Comparison of ENCODE assay signal across 20 cellular contexts in the genomic region with DNA sequence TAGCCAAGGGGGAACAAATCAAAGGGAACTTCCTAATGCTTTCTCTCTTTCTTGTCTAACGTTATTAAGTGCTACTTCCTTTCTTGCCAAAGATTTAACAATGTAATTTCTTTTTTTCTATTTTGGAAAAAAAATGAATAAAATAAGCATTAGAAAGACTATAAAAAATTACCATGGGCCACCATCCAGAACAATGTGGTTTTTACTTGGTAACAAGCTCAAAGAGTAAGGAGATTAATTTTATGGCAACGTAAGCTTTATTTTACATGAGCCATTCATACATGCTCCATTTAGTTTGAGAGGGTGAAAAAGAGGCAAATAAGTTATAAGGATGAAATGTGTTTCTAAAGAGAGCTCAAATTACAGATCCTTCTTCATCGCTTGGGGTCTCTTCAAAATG. TPM values are rescaled to one million over a fixed set of nuclear protein-coding genes. Genes with fewer than 3 reads are reported as not detected.
A peak's percentile ranks its signal among the peaks of the same experiment; 100 is the strongest.
DNase-seq lines count a peak whose midpoint lies in the region; ATAC-seq, FAIRE-seq and TF ChIP-seq lines count a peak whose summit lies in the region.
"Had no signal": no experiment of that assay in that cellular context is flagged by ENCODE, and none has a peak within 500 bp of the region (broad histone marks: within the 10 kb centered on the region; RNA-seq: fewer than 3 reads in every experiment).

No MANE protein-coding gene starts in this region.

- H3K4me1 ChIP-seq in astrocyte (ENCODE audit: insufficient read depth, low read length): no peaks in the 10 kb centered on the region
- H3K4me1 ChIP-seq in breast epithelium: no peaks in the 10 kb centered on the region
- H3K4me1 ChIP-seq: BE2C had no signal

- no peak for FAIRE-seq in astrocyte (lab: Jason Lieb, UNC)
- FAIRE-seq: A549, GM12878 had no signal

- H3K27me3 ChIP-seq in astrocyte (ENCODE audit: insufficient read depth, low read length) (no peaks in the 10 kb centered on the region), breast epithelium (no peaks in the 10 kb centered on the region)
- H3K27me3 ChIP-seq: BE2C had no signal

- H3K27ac ChIP-seq in astrocyte (ENCODE audit: low read depth, low read length) (no peak overlapping the region), breast epithelium (no peak overlapping the region)
- H3K27ac ChIP-seq: A549 had no signal

- no peak for DNase-seq in activated T-cell treated with anti-CD3 and anti-CD28 coated beads, Interleukin-2, amount 50 U/mL, for 24 hours
- no peak for DNase-seq in activated T-cell treated with anti-CD3 and anti-CD28 coated beads, Interleukin-2, amount 50 U/mL, for 72 hours
- DNase-seq in astrocyte (ENCODE audit: low read depth): peak; percentile 73
- DNase-seq in fibroblast of the aortic adventitia (ENCODE audit: low read depth): peak; percentile 44
- no peak for DNase-seq in breast epithelium (ENCODE audit: low spot score in 2 of 2)
- DNase-seq in mesenteric fat pad (ENCODE audit: low spot score): no peak
- no peak for DNase-seq in superior temporal gyrus (ENCODE audit: extremely low spot score)
- DNase-seq: BE2C; H7; Karpas-422; MV-4-11; NCI-H1694; NCI-H226; NCI-H510A treated with DMSO at 0.1 percent for 48 hours; NCI-H774; NK-92 treated with Interleukin-12 subunit alpha and Interleukin-12 subunit beta, amount 100 ng/mL, for 24 hours; SIG-M5 had no signal

- no peaks in the 10 kb centered on the region for H3K9me3 Mint-ChIP-seq in activated T-cell treated with anti-CD3 and anti-CD28 coated beads, Interleukin-2, amount 50 U/mL, for 24 hours
- H3K9me3 Mint-ChIP-seq in activated T-cell treated with anti-CD3 and anti-CD28 coated beads, Interleukin-2, amount 50 U/mL, for 72 hours: no peaks in the 10 kb centered on the region
- H3K9me3 Mint-ChIP-seq in astrocyte (ENCODE audit: unreplicated experiment): peaks cover 3% of the 10 kb centered on the region

- H3K27ac Mint-ChIP-seq in activated T-cell treated with anti-CD3 and anti-CD28 coated beads, Interleukin-2, amount 50 U/mL, for 24 hours: peak overlapping the region; percentile 48
- no peak overlapping the region for H3K27ac Mint-ChIP-seq in activated T-cell treated with anti-CD3 and anti-CD28 coated beads, Interleukin-2, amount 50 U/mL, for 72 hours
- H3K27ac Mint-ChIP-seq in astrocyte (ENCODE audit: unreplicated experiment): no peak overlapping the region

- intact Hi-C loops in breast epithelium (cut with DNase I; ENCODE audit: low total_unique reads): loop anchor here (10.0 kb wide), 1 partner anchor 286 kb away; no protein-coding TSS in a partner anchor

- no peak overlapping the region for H2AFZ ChIP-seq in astrocyte (ENCODE audit: low read depth, low read length)

- H3K4me3 ChIP-seq in astrocyte (ENCODE audit: insufficient read depth, low read depth, low read length) (no peak overlapping the region), fibroblast of the aortic adventitia (ENCODE audit: low read depth, low read length) (no peak overlapping the region), breast epithelium (no peak overlapping the region)
- H3K4me3 ChIP-seq: A549, GM12878 had no signal

- H3K9ac ChIP-seq in astrocyte (ENCODE audit: low read length): no peak overlapping the region

- H3K36me3 ChIP-seq in astrocyte (ENCODE audit: insufficient read depth, low read length) (peaks cover 5% of the 10 kb centered on the region), breast epithelium (no peaks in the 10 kb centered on the region)
- H3K36me3 ChIP-seq: BE2C had no signal

- peaks cover 14% of the 10 kb centered on the region for H3K4me1 Mint-ChIP-seq in activated T-cell treated with anti-CD3 and anti-CD28 coated beads, Interleukin-2, amount 50 U/mL, for 24 hours (ENCODE audit: low read depth)
- H3K4me1 Mint-ChIP-seq in activated T-cell treated with anti-CD3 and anti-CD28 coated beads, Interleukin-2, amount 50 U/mL, for 72 hours (ENCODE audit: low read depth): peaks cover 31% of the 10 kb centered on the region
- peaks cover 18% of the 10 kb centered on the region for H3K4me1 Mint-ChIP-seq in astrocyte (ENCODE audit: low read depth, unreplicated experiment)

- H4K20me1 ChIP-seq in astrocyte (ENCODE audit: insufficient read depth, low read length): no peaks in the 10 kb centered on the region

- no peaks in the 10 kb centered on the region for H3K27me3 Mint-ChIP-seq in activated T-cell treated with anti-CD3 and anti-CD28 coated beads, Interleukin-2, amount 50 U/mL, for 24 hours
- H3K27me3 Mint-ChIP-seq in activated T-cell treated with anti-CD3 and anti-CD28 coated beads, Interleukin-2, amount 50 U/mL, for 72 hours (ENCODE audit: low read depth): no peaks in the 10 kb centered on the region
- no peaks in the 10 kb centered on the region for H3K27me3 Mint-ChIP-seq in astrocyte (ENCODE audit: low read depth, unreplicated experiment)

- ATAC-seq in activated T-cell treated with anti-CD3 and anti-CD28 coated beads, Interleukin-2, amount 50 U/mL, for 72 hours (replicated peaks in 1 of 2): no peak
- ATAC-seq: A549, GM12878, Panc1 had no signal

- no peak for TF ChIP-seq CTCF in astrocyte (IDR thresholded peaks at IDR 0.05; ENCODE audit: insufficient read depth, low read depth, low read length)
- TF ChIP-seq CTCF in fibroblast of the aortic adventitia (IDR thresholded peaks at IDR 0.05; ENCODE audit: insufficient read depth, low read length): no peak
- TF ChIP-seq CTCF in breast epithelium (IDR thresholded peaks at IDR 0.05): no peak

- H3K4me3 Mint-ChIP-seq in activated T-cell treated with anti-CD3 and anti-CD28 coated beads, Interleukin-2, amount 50 U/mL, for 24 hours: no peak overlapping the region
- no peak overlapping the region for H3K4me3 Mint-ChIP-seq in activated T-cell treated with anti-CD3 and anti-CD28 coated beads, Interleukin-2, amount 50 U/mL, for 72 hours
- H3K4me3 Mint-ChIP-seq in astrocyte (ENCODE audit: unreplicated experiment): no peak overlapping the region

- H3K4me2 ChIP-seq in astrocyte (ENCODE audit: low read length): no peak overlapping the region
- H3K4me2 ChIP-seq: A549 had no signal

- peaks cover 5% of the 10 kb centered on the region for H3K79me2 ChIP-seq in astrocyte (ENCODE audit: insufficient read depth, low read length)

- no peak for TF ChIP-seq POLR2A in breast epithelium (IDR thresholded peaks at IDR 0.05)

- H3K9me3 ChIP-seq in astrocyte (ENCODE audit: insufficient read depth, low read depth, low read length) (peaks cover 2% of the 10 kb centered on the region), breast epithelium (no peaks in the 10 kb centered on the region)
- H3K9me3 ChIP-seq: BE2C had no signal

- peaks cover 32% of the 10 kb centered on the region for H3K36me3 Mint-ChIP-seq in activated T-cell treated with anti-CD3 and anti-CD28 coated beads, Interleukin-2, amount 50 U/mL, for 24 hours (ENCODE audit: low read depth)
- H3K36me3 Mint-ChIP-seq in activated T-cell treated with anti-CD3 and anti-CD28 coated beads, Interleukin-2, amount 50 U/mL, for 72 hours (ENCODE audit: insufficient read depth in 2 of 2): peaks cover 4 to 26% of the 10 kb centered on the region in 2 donors
- peaks cover 37% of the 10 kb centered on the region for H3K36me3 Mint-ChIP-seq in astrocyte (ENCODE audit: low read depth, unreplicated experiment)

RNA-seq across cellular contexts. Expression of a gene that starts 40.1 kb away (rescaled TPM):
- total RNA-seq in activated T-cell treated with anti-CD3 and anti-CD28 coated beads, Interleukin-2, amount 50 U/mL, for 72 hours: 10 to 100 TPM; 62.9 to 81.6 TPM
- total RNA-seq in astrocyte (375 and 389 TPM in 2 replicates), fibroblast of the aortic adventitia (ENCODE audit: low replicate concordance) (252 and 1,159 TPM in 2 replicates), breast epithelium (10 to 100 TPM in 2 of 3 donors, 1 to 10 TPM in 1; 1.8 to 44.6 (median 11.9) TPM), mesenteric fat pad (56.4 TPM)

RNA-seq across cellular contexts. Expression of a gene that starts 41.7 kb away (rescaled TPM):
- 10 to 100 TPM; 34.0 to 36.8 TPM for total RNA-seq in activated T-cell treated with anti-CD3 and anti-CD28 coated beads, Interleukin-2, amount 50 U/mL, for 72 hours
- total RNA-seq in astrocyte (32.6 and 33.3 TPM in 2 replicates), fibroblast of the aortic adventitia (ENCODE audit: low replicate concordance) (30.4 and 33.6 TPM in 2 replicates), breast epithelium (10 to 100 TPM; 22.4 to 27.4 (median 24.3) TPM), mesenteric fat pad (19.2 TPM)

RNA-seq across cellular contexts. Expression of a gene that starts 53.8 kb away (rescaled TPM):
- total RNA-seq in activated T-cell treated with anti-CD3 and anti-CD28 coated beads, Interleukin-2, amount 50 U/mL, for 72 hours: 10 to 100 TPM; 57.4 to 61.7 TPM
- 52.5 and 52.6 TPM in 2 replicates for total RNA-seq in astrocyte
- total RNA-seq in fibroblast of the aortic adventitia (ENCODE audit: low replicate concordance): 62.6 and 95.4 TPM in 2 replicates
- 10 to 100 TPM; 45.2 to 57.6 (median 46.2) TPM for total RNA-seq in breast epithelium
- total RNA-seq in mesenteric fat pad: 41.7 TPM

Comparison
In these comparisons a context has a peak if more than half of its experiments do, and no peak if none do; other contexts are left out.
1. DNase-seq: peak in astrocyte (single experiment) and fibroblast of the aortic adventitia (single experiment); none in activated T-cell treated with anti-CD3 and anti-CD28 coated beads, Interleukin-2, amount 50 U/mL, for 24 hours (single experiment), activated T-cell treated with anti-CD3 and anti-CD28 coated beads, Interleukin-2, amount 50 U/mL, for 72 hours (0 of 2), breast epithelium (0 of 2), mesenteric fat pad (single experiment) and superior temporal gyrus (single experiment).